8 cellular contexts compared by ENCODE assay signal in genomic region chr9:8856686-8857329, GRCh38.
DNase-seq lines count a peak whose midpoint lies in the region; ATAC-seq and TF ChIP-seq lines count a peak whose summit lies in the region.

No MANE protein-coding gene starts in this region.

- H3K36me3 ChIP-seq in tibial nerve = no peaks in the 10 kb centered on the region

- CTCF ChIA-PET in activated CD4-positive, alpha-beta memory T cell treated with anti-CD3 and anti-CD28 coated beads, Interleukin-2, amount 10 ng/mL, durations not matched to agents 7 days and 5 days (lab: Charles Lee) = no interaction called here
- CTCF ChIA-PET in activated CD4-positive, alpha-beta memory T cell treated with anti-CD3 and anti-CD28 coated beads for 36 hours (lab: Charles Lee) = no interaction called here

- no peaks in the 10 kb centered on the region for H3K9me3 Mint-ChIP-seq in activated CD4-positive, alpha-beta memory T cell treated with anti-CD3 and anti-CD28 coated beads, Interleukin-2, amount 10 ng/mL, durations not matched to agents 7 days and 5 days
- no peaks in the 10 kb centered on the region for H3K9me3 Mint-ChIP-seq in activated CD4-positive, alpha-beta memory T cell treated with anti-CD3 and anti-CD28 coated beads for 36 hours

- intact Hi-C loops in activated CD4-positive, alpha-beta memory T cell treated with anti-CD3 and anti-CD28 coated beads for 36 hours (cut with micrococcal nuclease) = no loop called here

- H3K9me3 ChIP-seq in tibial nerve = no peaks in the 10 kb centered on the region

- H3K4me1 ChIP-seq in tibial nerve = peaks cover 0 to 28% (median 5%) of the 10 kb centered on the region in 4 donors

- no peak for TF ChIP-seq POLR2A in tibial nerve (IDR thresholded peaks at IDR 0.05)

- TF ChIP-seq EP300 in tibial nerve (IDR thresholded peaks at IDR 0.05) = no peak

- 7% methylated on average over 14 of the region's 14 CpGs for WGBS in tibial nerve, 2 donors

- H3K27ac Mint-ChIP-seq in activated CD4-positive, alpha-beta memory T cell treated with anti-CD3 and anti-CD28 coated beads, Interleukin-2, amount 10 ng/mL, durations not matched to agents 7 days and 5 days = no peak overlapping the region
- H3K27ac Mint-ChIP-seq in activated CD4-positive, alpha-beta memory T cell treated with anti-CD3 and anti-CD28 coated beads for 36 hours = no peak overlapping the region

- no peaks in the 10 kb centered on the region for H3K36me3 Mint-ChIP-seq in activated CD4-positive, alpha-beta memory T cell treated with anti-CD3 and anti-CD28 coated beads, Interleukin-2, amount 10 ng/mL, durations not matched to agents 7 days and 5 days (ENCODE audit: low read depth)
- H3K36me3 Mint-ChIP-seq in activated CD4-positive, alpha-beta memory T cell treated with anti-CD3 and anti-CD28 coated beads for 36 hours = no peaks in the 10 kb centered on the region

- H3K4me3 ChIP-seq in astrocyte of the spinal cord (ENCODE audit: low read depth, low read length) (peak overlapping the region; percentile 61), tibial nerve (peak overlapping the region; percentile 43 to 70 (median 50))

- POLR2A ChIA-PET in activated CD4-positive, alpha-beta memory T cell treated with anti-CD3 and anti-CD28 coated beads, Interleukin-2, amount 10 ng/mL, durations not matched to agents 7 days and 5 days (lab: Charles Lee) = no interaction called here
- POLR2A ChIA-PET in activated CD4-positive, alpha-beta memory T cell treated with anti-CD3 and anti-CD28 coated beads for 36 hours (lab: Charles Lee) = no interaction called here

- DNase-seq in activated CD4-positive, alpha-beta memory T cell treated with anti-CD3 and anti-CD28 coated beads, Interleukin-2, amount 10 ng/mL, durations not matched to agents 7 days and 5 days = no peak
- no peak for DNase-seq in activated CD4-positive, alpha-beta memory T cell treated with anti-CD3 and anti-CD28 coated beads for 36 hours
- DNase-seq in astrocyte of the spinal cord (ENCODE audit: low read depth, low spot score) = no peak
- DNase-seq in left lobe of liver (ENCODE audit: low spot score) = no peak
- no peak for DNase-seq in tibial nerve (ENCODE audit: low spot score in 2 of 2)
- no peak for DNase-seq in activated CD4-positive, CD25-positive, alpha-beta regulatory T cell (lab: John Stamatoyannopoulos, UW)

- H3K27ac ChIP-seq in tibial nerve = peak overlapping the region in 2 of 4 donors; percentile 43 to 48

- H3K4me3 Mint-ChIP-seq in activated CD4-positive, alpha-beta memory T cell treated with anti-CD3 and anti-CD28 coated beads, Interleukin-2, amount 10 ng/mL, durations not matched to agents 7 days and 5 days = peak overlapping the region; percentile 43
- H3K4me3 Mint-ChIP-seq in activated CD4-positive, alpha-beta memory T cell treated with anti-CD3 and anti-CD28 coated beads for 36 hours = no peak overlapping the region

- TF ChIP-seq CTCF in astrocyte of the spinal cord (IDR thresholded peaks at IDR 0.05; ENCODE audit: low read depth, low read length) (no peak), tibial nerve (IDR thresholded peaks at IDR 0.05) (no peak)

- ATAC-seq in left lobe of liver = peak; percentile 36
- no peak for ATAC-seq in HG03342 (IDR thresholded peaks at IDR 0.05; ENCODE audit: unreplicated experiment)
- no peak for ATAC-seq in HG02970 (IDR thresholded peaks at IDR 0.05; ENCODE audit: low FRiP score, unreplicated experiment)

- peaks cover 0 to 33% of the 10 kb centered on the region in 2 donors for H3K27me3 ChIP-seq in tibial nerve

- peaks cover 52% of the 10 kb centered on the region for H3K27me3 Mint-ChIP-seq in activated CD4-positive, alpha-beta memory T cell treated with anti-CD3 and anti-CD28 coated beads, Interleukin-2, amount 10 ng/mL, durations not matched to agents 7 days and 5 days
- H3K27me3 Mint-ChIP-seq in activated CD4-positive, alpha-beta memory T cell treated with anti-CD3 and anti-CD28 coated beads for 36 hours = peaks cover 41% of the 10 kb centered on the region

- H3K4me1 Mint-ChIP-seq in activated CD4-positive, alpha-beta memory T cell treated with anti-CD3 and anti-CD28 coated beads, Interleukin-2, amount 10 ng/mL, durations not matched to agents 7 days and 5 days = peaks cover 7% of the 10 kb centered on the region
- H3K4me1 Mint-ChIP-seq in activated CD4-positive, alpha-beta memory T cell treated with anti-CD3 and anti-CD28 coated beads for 36 hours (ENCODE audit: low read depth) = peaks cover 11% of the 10 kb centered on the region

- in situ Hi-C loops in astrocyte of the spinal cord (cut with HindIII; ENCODE audit: low sequenced_read_pairs) = no loop called here
